8 cellular contexts compared by ENCODE assay signal in the genomic region with DNA sequence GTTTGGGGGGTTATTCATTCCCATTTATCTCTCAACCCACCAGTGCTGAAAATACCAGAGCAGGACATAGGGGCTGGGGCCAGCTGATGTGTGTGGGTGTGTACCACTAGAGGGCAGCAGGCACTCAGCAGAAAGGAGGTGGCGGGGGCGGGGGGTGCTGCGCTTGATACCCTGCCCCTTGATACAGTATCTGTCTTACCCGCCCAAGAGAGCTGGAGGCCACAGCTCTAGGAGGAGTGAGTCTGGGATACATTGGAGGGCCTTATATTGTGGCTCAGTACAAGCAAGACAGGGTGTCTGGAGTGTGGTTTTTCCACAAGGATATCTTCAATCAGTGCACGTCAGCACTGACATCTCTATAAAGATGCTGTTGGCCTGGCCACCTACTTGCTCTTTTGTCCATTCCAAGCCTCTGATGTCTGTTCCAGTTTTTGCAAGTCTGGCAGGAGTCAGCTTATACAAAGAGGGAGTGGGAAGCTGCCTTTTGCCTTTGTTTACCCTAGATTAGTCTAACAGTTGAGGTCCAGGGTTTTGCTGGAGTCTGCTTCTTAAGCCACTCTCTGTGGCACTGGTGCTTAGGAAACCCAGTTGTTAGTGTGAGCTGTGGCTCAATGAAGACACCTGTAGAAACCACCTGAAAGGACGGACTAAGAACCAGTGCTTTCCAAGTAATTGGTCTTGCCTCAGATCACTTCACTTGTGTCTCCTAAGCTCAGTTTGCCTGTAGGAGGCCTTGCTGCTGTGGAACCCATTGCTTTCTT. TPM values are rescaled to one million over a fixed set of nuclear protein-coding genes. Genes with fewer than 3 reads are reported as not detected.
DNase-seq lines count a peak whose midpoint lies in the region; ATAC-seq lines count a peak whose summit lies in the region.

No MANE protein-coding gene starts in this region.

- peak overlapping the region in 3 of 8 donors; percentile 24 to 66 (median 35) for H3K4me3 Mint-ChIP-seq in CD4-positive, alpha-beta memory T cell

- no peaks in the 10 kb centered on the region for H3K27me3 Mint-ChIP-seq in CD4-positive, alpha-beta memory T cell

- peak overlapping the region; percentile 67 to 91 (median 79) for H3K27ac Mint-ChIP-seq in CD4-positive, alpha-beta memory T cell

- no peaks in the 10 kb centered on the region for H3K9me3 ChIP-seq in CD4-positive, alpha-beta memory T cell (ENCODE audit: control insufficient read depth in 1 of 2, low read length in 2 of 2)

- peaks cover 26 to 65% of the 10 kb centered on the region in 2 donors for H3K36me3 Mint-ChIP-seq in CD4-positive, alpha-beta memory T cell

- no peak overlapping the region for H3K4me3 ChIP-seq in CD4-positive, alpha-beta memory T cell (ENCODE audit: low read length in 2 of 2)

- peaks cover 32 to 80% (median 57%) of the 10 kb centered on the region in 4 donors for H3K4me1 Mint-ChIP-seq in CD4-positive, alpha-beta memory T cell

- peak; percentile 17 for ATAC-seq in left colon
- no peak for ATAC-seq in GM19452 (IDR thresholded peaks at IDR 0.05; ENCODE audit: unreplicated experiment)
- no peak for ATAC-seq in GM19455 (IDR thresholded peaks at IDR 0.05; ENCODE audit: unreplicated experiment)

- peaks cover 60% of the 10 kb centered on the region for H3K4me1 ChIP-seq in CD4-positive, alpha-beta memory T cell (ENCODE audit: insufficient read depth, low read length)

- H3K9me3 Mint-ChIP-seq in CD4-positive, alpha-beta memory T cell = no peaks in the 10 kb centered on the region

- intact Hi-C loops in CD4-positive, alpha-beta memory T cell (cut with micrococcal nuclease) = loop anchor here (1.0 to 5.0 kb wide), 2 partner anchors 45 to 417 kb away; no protein-coding TSS in a partner anchor
- intact Hi-C loops in left colon (cut with DNase I, micrococcal nuclease) = loop anchor here in 1 of 2 donors (5.0 kb wide), 1 partner anchor 772 kb away; the partner anchor contains the start of gene MAPKAPK3

- CTCF ChIA-PET in CD4-positive, alpha-beta memory T cell (lab: Charles Lee; ENCODE audit: partially characterized antibody) = interaction anchor here (0.7 to 5.0 kb wide), 34 partner anchors 10 to 1039 kb away, joined by 3 to 52 read pairs (median 6); partner anchors contain the start of genes C3orf18, CISH, CYB561D2 and DCAF1

- H3K36me3 ChIP-seq in CD4-positive, alpha-beta memory T cell (ENCODE audit: insufficient read depth, low read length) = peaks cover 28% of the 10 kb centered on the region

- no peaks in the 10 kb centered on the region for H3K27me3 ChIP-seq in CD4-positive, alpha-beta memory T cell (ENCODE audit: insufficient read depth, low read length)

- DNase-seq in CD4-positive, alpha-beta memory T cell = peak; percentile 53 to 63 (median 56)
- DNase-seq in HK-2 (ENCODE audit: unreplicated experiment) (peak; percentile 44), T1000 (lab: John Stamatoyannopoulos, UW) (peak; percentile 24), cerebellar cortex (ENCODE audit: low spot score) (peak; percentile 57), left colon (peak; percentile 44 to 72)
- peak; percentile 36 for DNase-seq in stimulated activated CD8-positive, alpha-beta memory T cell treated with anti-CD3 and anti-CD28 coated beads, Interleukin-12 subunit alpha, Interleukin-12 subunit beta, amount 100 ng/mL, for 1 hour (ENCODE audit: low read depth)

- peak overlapping the region; percentile 22 for H3K27ac ChIP-seq in CD4-positive, alpha-beta memory T cell (ENCODE audit: low read depth, low read length)

- POLR2A ChIA-PET in CD4-positive, alpha-beta memory T cell (lab: Charles Lee; ENCODE audit: partially characterized antibody) = interaction anchor here (0.7 to 2.5 kb wide), 16 partner anchors 20 to 1449 kb away, joined by 3 to 13 read pairs (median 4); partner anchors contain the start of genes CISH, DCAF1, HYAL3 and NAA80

RNA-seq across cellular contexts. Expression of gene RBM15B, which starts 1.5 kb away (rescaled TPM):
- 10 to 100 TPM; 38.3 to 39.9 TPM for total RNA-seq in CD4-positive, alpha-beta memory T cell
- 10 to 100 TPM in 1 of 2 donors, 1 to 10 TPM in 1; 9.9 to 28.2 TPM for polyA plus RNA-seq in CD4-positive, alpha-beta memory T cell
- 10 to 100 TPM; 32.0 to 33.4 TPM for total RNA-seq in left colon

RNA-seq across cellular contexts. Expression of gene MANF, which starts 4.5 kb away (rescaled TPM):
- 10 to 100 TPM; 74.8 to 79.0 TPM for total RNA-seq in CD4-positive, alpha-beta memory T cell
- 10 to 100 TPM; 39.0 to 64.1 TPM for polyA plus RNA-seq in CD4-positive, alpha-beta memory T cell
- total RNA-seq in left colon = 10 to 100 TPM; 62.7 to 83.4 TPM
